1 cellular context compared by ENCODE assay signal in the genomic region with DNA sequence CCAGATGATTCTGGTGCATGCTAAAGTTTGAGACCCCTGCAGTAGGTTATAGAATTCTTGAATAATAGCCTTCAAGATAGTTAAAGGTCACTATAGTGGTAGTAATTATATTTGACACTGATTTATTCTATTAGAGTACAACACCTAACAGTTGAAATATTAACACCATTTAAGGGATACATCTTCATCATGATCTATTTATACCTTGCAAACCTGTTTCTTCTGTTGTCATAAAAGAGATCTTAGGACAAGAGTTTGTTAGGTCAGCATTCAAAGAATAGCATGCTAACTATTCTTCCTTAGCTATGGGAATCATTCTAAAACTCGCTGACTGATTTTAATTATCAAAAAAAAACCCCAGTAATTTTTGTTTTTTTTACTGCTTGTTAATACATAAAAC.
TF ChIP-seq lines count a peak whose summit lies in the region.

No MANE protein-coding gene starts in this region.

TF ChIP-seq in HepG2, 621 proteins besides CTCF, POLR2A, EP300 and RAD21:
- no peak for TF ChIP-seq ATM (IDR thresholded peaks at IDR 0.05; ENCODE audit: borderline replicate concordance)
- no peak for TF ChIP-seq ZNF33B (CRISPR knock-in tag; IDR thresholded peaks at IDR 0.05)
- TF ChIP-seq, protein P1, sequence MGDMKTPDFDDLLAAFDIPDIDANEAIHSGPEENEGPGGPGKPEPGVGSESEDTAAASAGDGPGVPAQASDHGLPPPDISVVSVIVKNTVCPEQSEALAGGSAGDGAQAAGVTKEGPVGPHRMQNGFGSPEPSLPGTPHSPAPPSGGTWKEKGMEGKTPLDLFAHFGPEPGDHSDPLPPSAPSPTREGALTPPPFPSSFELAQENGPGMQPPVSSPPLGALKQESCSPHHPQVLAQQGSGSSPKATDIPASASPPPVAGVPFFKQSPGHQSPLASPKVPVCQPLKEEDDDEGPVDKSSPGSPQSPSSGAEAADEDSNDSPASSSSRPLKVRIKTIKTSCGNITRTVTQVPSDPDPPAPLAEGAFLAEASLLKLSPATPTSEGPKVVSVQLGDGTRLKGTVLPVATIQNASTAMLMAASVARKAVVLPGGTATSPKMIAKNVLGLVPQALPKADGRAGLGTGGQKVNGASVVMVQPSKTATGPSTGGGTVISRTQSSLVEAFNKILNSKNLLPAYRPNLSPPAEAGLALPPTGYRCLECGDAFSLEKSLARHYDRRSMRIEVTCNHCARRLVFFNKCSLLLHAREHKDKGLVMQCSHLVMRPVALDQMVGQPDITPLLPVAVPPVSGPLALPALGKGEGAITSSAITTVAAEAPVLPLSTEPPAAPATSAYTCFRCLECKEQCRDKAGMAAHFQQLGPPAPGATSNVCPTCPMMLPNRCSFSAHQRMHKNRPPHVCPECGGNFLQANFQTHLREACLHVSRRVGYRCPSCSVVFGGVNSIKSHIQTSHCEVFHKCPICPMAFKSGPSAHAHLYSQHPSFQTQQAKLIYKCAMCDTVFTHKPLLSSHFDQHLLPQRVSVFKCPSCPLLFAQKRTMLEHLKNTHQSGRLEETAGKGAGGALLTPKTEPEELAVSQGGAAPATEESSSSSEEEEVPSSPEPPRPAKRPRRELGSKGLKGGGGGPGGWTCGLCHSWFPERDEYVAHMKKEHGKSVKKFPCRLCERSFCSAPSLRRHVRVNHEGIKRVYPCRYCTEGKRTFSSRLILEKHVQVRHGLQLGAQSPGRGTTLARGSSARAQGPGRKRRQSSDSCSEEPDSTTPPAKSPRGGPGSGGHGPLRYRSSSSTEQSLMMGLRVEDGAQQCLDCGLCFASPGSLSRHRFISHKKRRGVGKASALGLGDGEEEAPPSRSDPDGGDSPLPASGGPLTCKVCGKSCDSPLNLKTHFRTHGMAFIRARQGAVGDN (CRISPR knock-in tag; IDR thresholded peaks at IDR 0.05) = no peak
- no peak for TF ChIP-seq RFX3 (CRISPR knock-in tag; IDR thresholded peaks at IDR 0.05)
- TF ChIP-seq, protein P2, sequence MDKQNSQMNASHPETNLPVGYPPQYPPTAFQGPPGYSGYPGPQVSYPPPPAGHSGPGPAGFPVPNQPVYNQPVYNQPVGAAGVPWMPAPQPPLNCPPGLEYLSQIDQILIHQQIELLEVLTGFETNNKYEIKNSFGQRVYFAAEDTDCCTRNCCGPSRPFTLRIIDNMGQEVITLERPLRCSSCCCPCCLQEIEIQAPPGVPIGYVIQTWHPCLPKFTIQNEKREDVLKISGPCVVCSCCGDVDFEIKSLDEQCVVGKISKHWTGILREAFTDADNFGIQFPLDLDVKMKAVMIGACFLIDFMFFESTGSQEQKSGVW (CRISPR knock-in tag; IDR thresholded peaks at IDR 0.05; ENCODE audit: borderline replicate concordance) = no peak
- TF ChIP-seq MIER2 (CRISPR knock-in tag; IDR thresholded peaks at IDR 0.05) = no peak
- TF ChIP-seq, protein P3, sequence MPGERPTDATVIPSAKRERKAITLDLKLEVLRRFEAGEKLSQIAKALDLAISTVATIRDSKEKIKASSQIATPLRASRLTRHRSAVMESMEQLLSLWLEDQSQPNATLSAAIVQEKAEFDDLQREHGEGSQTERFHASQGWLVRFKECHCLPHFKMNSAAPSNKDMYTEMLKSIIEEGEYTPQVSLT (CRISPR knock-in tag; IDR thresholded peaks at IDR 0.05; ENCODE audit: borderline replicate concordance, low read depth) = no peak
- TF ChIP-seq ZNF615 (CRISPR knock-in tag; IDR thresholded peaks at IDR 0.05; ENCODE audit: borderline replicate concordance) = no peak
- TF ChIP-seq, protein P4, sequence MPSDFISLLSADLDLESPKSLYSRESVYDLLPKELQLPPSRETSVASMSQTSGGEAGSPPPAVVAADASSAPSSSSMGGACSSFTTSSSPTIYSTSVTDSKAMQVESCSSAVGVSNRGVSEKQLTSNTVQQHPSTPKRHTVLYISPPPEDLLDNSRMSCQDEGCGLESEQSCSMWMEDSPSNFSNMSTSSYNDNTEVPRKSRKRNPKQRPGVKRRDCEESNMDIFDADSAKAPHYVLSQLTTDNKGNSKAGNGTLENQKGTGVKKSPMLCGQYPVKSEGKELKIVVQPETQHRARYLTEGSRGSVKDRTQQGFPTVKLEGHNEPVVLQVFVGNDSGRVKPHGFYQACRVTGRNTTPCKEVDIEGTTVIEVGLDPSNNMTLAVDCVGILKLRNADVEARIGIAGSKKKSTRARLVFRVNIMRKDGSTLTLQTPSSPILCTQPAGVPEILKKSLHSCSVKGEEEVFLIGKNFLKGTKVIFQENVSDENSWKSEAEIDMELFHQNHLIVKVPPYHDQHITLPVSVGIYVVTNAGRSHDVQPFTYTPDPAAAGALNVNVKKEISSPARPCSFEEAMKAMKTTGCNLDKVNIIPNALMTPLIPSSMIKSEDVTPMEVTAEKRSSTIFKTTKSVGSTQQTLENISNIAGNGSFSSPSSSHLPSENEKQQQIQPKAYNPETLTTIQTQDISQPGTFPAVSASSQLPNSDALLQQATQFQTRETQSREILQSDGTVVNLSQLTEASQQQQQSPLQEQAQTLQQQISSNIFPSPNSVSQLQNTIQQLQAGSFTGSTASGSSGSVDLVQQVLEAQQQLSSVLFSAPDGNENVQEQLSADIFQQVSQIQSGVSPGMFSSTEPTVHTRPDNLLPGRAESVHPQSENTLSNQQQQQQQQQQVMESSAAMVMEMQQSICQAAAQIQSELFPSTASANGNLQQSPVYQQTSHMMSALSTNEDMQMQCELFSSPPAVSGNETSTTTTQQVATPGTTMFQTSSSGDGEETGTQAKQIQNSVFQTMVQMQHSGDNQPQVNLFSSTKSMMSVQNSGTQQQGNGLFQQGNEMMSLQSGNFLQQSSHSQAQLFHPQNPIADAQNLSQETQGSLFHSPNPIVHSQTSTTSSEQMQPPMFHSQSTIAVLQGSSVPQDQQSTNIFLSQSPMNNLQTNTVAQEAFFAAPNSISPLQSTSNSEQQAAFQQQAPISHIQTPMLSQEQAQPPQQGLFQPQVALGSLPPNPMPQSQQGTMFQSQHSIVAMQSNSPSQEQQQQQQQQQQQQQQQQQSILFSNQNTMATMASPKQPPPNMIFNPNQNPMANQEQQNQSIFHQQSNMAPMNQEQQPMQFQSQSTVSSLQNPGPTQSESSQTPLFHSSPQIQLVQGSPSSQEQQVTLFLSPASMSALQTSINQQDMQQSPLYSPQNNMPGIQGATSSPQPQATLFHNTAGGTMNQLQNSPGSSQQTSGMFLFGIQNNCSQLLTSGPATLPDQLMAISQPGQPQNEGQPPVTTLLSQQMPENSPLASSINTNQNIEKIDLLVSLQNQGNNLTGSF (CRISPR knock-in tag; IDR thresholded peaks at IDR 0.05) = no peak
- TF ChIP-seq ZNF652 (CRISPR knock-in tag; IDR thresholded peaks at IDR 0.05; ENCODE audit: borderline replicate concordance, low read depth) = no peak
- no peak for TF ChIP-seq ZSCAN31 (CRISPR knock-in tag; IDR thresholded peaks at IDR 0.05; ENCODE audit: low read depth)
- TF ChIP-seq, protein P5, sequence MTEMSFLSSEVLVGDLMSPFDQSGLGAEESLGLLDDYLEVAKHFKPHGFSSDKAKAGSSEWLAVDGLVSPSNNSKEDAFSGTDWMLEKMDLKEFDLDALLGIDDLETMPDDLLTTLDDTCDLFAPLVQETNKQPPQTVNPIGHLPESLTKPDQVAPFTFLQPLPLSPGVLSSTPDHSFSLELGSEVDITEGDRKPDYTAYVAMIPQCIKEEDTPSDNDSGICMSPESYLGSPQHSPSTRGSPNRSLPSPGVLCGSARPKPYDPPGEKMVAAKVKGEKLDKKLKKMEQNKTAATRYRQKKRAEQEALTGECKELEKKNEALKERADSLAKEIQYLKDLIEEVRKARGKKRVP (CRISPR knock-in tag; IDR thresholded peaks at IDR 0.05) = no peak
